Comparison of ENCODE assay signal across 19 cellular contexts in the genomic region with DNA sequence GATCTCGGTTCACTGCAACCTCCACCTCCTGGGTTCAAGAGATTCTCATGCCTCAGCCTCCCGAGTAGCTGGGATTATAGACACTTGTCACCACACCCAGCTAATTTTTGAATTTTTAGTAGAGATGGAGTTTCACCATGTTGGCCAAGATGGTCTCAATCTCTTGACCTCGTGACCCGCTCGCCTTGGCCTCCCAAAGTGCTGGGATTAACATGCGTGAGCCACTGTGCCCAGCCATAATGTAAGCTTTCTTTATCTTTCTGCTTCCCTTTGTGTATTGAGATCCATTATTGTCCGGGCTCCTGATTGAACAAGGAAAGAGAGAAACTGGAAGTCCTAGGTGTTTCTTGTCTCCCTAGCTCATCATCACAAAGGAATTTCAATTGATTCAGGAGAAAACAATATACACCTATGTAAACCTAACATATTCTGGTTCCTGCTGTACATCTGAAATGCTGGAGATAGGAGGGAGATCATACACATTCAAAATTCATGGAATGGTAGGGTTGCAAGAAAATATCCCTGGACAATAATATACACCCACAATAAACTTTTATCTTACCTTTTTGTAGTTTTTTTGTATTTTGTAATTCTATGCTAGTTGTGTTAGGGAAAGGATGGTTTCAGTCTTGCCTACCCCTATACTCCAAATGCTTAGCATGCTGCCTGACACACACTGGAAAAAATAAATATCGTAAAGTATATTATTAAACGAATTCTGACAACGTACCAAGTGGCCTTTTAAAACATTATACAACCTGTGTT.
"Had no signal": no experiment of that assay in that cellular context is flagged by ENCODE, and none has a peak within 500 bp of the region (broad histone marks: within the 10 kb centered on the region; RNA-seq: fewer than 3 reads in every experiment).

No MANE protein-coding gene starts in this region.

- ATAC-seq: activated CD8-positive, alpha-beta memory T cell treated with anti-CD3 and anti-CD28 coated beads, Interleukin-2, amount 10 ng/mL, durations not matched to agents 7 days and 5 days; activated naive CD4-positive, alpha-beta T cell treated with anti-CD3 and anti-CD28 coated beads, Interleukin-2, amount 50 U/mL, for 72 hours; activated T-cell treated with anti-CD3 and anti-CD28 coated beads, Interleukin-2, amount 50 U/mL, for 4 hours; T-cell had no signal

- FAIRE-seq: astrocyte, RCC 7860, TTC549 had no signal

- H3K36me3 Mint-ChIP-seq: activated CD8-positive, alpha-beta memory T cell treated with anti-CD3 and anti-CD28 coated beads, Interleukin-2, amount 10 ng/mL, durations not matched to agents 7 days and 5 days; activated naive CD4-positive, alpha-beta T cell treated with anti-CD3 and anti-CD28 coated beads, Interleukin-2, amount 50 U/mL, for 72 hours; brain; T-cell had no signal

- H3K9me3 Mint-ChIP-seq: activated B cell treated with CpG ODN at 0.5 μM for 24 hours; activated CD4-positive, alpha-beta T cell treated with anti-CD3 and anti-CD28 coated beads, Interleukin-2, amount 10 ng/mL, durations not matched to agents 24 days and 14 days; activated T-cell treated with anti-CD3 and anti-CD28 coated beads, Interleukin-2, amount 50 U/mL, for 4 hours; T-cell had no signal

- H3K4me3 ChIP-seq: cardiac muscle cell had no signal

- H3K27me3 Mint-ChIP-seq: activated B cell treated with CpG ODN at 0.5 μM for 24 hours; activated CD4-positive, alpha-beta T cell treated with anti-CD3 and anti-CD28 coated beads, Interleukin-2, amount 10 ng/mL, durations not matched to agents 24 days and 14 days; brain; T-cell had no signal

- H3K27ac ChIP-seq: cardiac muscle cell had no signal

- H3K36me3 ChIP-seq: cardiac muscle cell had no signal

- H3K4me1 Mint-ChIP-seq: activated CD4-positive, alpha-beta T cell treated with anti-CD3 and anti-CD28 coated beads, Interleukin-2, amount 10 ng/mL, durations not matched to agents 24 days and 14 days; activated CD8-positive, alpha-beta memory T cell treated with anti-CD3 and anti-CD28 coated beads, Interleukin-2, amount 10 ng/mL, durations not matched to agents 7 days and 5 days; brain; T-cell had no signal

- H3K27me3 ChIP-seq: cardiac muscle cell had no signal

- DNase-seq: activated B cell treated with CpG ODN at 0.5 μM for 24 hours; activated CD4-positive, alpha-beta T cell treated with anti-CD3 and anti-CD28 coated beads for 1 hour; activated CD4-positive, alpha-beta T cell treated with anti-CD3 and anti-CD28 coated beads, Interleukin-2, amount 10 ng/mL, durations not matched to agents 24 days and 14 days; activated CD4-positive, alpha-beta T cell treated with anti-CD3 and anti-CD28 coated beads, Interleukin-2, amount 50 U/mL, for 48 hours; activated CD8-positive, alpha-beta memory T cell treated with anti-CD3 and anti-CD28 coated beads, Interleukin-2, amount 10 ng/mL, durations not matched to agents 7 days and 5 days; activated effector memory CD4-positive, alpha-beta T cell treated with anti-CD3 and anti-CD28 coated beads, Interleukin-2, amount 50 U/mL, for 16 hours; activated naive CD4-positive, alpha-beta T cell treated with Interleukin-2 at 50 U/mL for 16 hours; activated T-cell treated with anti-CD3 and anti-CD28 coated beads, Interleukin-2, amount 50 U/mL, for 4 hours; NCI-H187 treated with DMSO at 0.1 percent for 48 hours; NCI-H2081 treated with DMSO at 0.1 percent for 48 hours; SHP77 treated with DMSO at 0.1 percent for 48 hours; T1000 had no signal

- H3K27ac Mint-ChIP-seq: activated B cell treated with CpG ODN at 0.5 μM for 24 hours; activated CD4-positive, alpha-beta T cell treated with anti-CD3 and anti-CD28 coated beads, Interleukin-2, amount 10 ng/mL, durations not matched to agents 24 days and 14 days; activated CD8-positive, alpha-beta memory T cell treated with anti-CD3 and anti-CD28 coated beads, Interleukin-2, amount 10 ng/mL, durations not matched to agents 7 days and 5 days; activated naive CD4-positive, alpha-beta T cell treated with anti-CD3 and anti-CD28 coated beads, Interleukin-2, amount 50 U/mL, for 72 hours; brain; T-cell had no signal

- H3K4me3 Mint-ChIP-seq: activated B cell treated with CpG ODN at 0.5 μM for 24 hours; activated CD4-positive, alpha-beta T cell treated with anti-CD3 and anti-CD28 coated beads, Interleukin-2, amount 10 ng/mL, durations not matched to agents 24 days and 14 days; activated CD8-positive, alpha-beta memory T cell treated with anti-CD3 and anti-CD28 coated beads, Interleukin-2, amount 10 ng/mL, durations not matched to agents 7 days and 5 days; activated T-cell treated with anti-CD3 and anti-CD28 coated beads, Interleukin-2, amount 50 U/mL, for 4 hours; brain; T-cell had no signal
